ENCODE assay signal across 8 cellular contexts in the genomic region with DNA sequence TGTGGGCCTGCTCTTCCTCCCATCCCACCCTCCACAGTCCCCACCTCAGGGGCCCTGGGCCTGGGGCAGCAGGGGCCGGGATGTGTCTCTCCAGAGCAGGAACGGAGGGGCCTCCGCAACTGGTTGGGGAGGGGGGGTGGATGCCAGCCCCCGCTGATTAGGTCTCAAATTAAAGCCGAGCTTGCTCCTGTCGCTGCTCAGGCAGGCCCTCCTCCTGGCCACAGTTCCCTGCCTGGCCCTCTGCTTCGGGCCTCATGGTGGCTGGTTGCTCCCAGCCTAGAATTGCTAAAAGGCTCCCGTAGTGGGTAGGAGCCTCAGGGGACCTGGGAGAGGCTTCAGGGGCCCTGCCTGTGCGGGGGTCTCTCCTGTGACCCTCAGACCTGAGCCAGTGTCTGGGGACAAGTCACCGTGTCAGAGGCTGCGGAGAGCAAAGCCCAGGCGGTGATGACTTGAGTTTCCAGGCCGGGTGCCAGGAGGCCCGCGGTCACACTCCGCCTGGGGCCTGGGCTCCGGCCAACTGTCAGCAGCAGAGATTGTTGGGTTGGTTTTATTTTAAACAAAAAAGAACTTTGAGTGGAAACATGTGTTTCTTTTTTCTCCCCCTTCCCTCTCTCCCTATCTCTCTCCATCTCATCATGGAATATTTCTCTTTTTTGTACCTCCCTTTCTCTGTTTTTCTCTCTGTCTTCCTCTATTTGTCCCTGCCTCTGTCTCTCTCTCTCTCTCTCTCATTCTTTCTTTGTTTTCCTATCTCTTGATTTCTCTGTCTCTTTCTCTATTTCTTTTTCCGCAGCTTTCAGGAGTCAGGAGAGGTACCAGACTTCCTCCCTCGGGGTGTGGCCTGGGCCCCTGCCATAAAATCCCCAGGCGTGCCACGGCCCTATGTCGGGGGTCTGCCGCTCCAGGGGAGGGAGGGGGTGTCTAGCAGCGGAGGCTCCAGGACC. TPM values are rescaled to one million over a fixed set of nuclear protein-coding genes. Genes with fewer than 3 reads are reported as not detected.
DNase-seq lines count a peak whose midpoint lies in the region; ATAC-seq and TF ChIP-seq lines count a peak whose summit lies in the region.

No MANE protein-coding gene starts in this region.

- DNase-seq in Panc1 (ENCODE audit: low read depth, low spot score) = no peak
- DNase-seq in epithelial cell of prostate (ENCODE audit: low read depth, low spot score) = no peak
- DNase-seq in NK-92 treated with Interleukin-12 subunit alpha and Interleukin-12 subunit beta, amount 100 ng/mL, for 24 hours (lab: John Stamatoyannopoulos, UW) = no peak

- H3K27ac ChIP-seq in C4-2B = peak overlapping the region; percentile 96
- H3K27ac ChIP-seq in Panc1 (ENCODE audit: low read length) = peak overlapping the region; percentile 99
- peak overlapping the region; percentile 98 for H3K27ac ChIP-seq in epithelial cell of prostate
- peak overlapping the region; percentile 40 for H3K27ac ChIP-seq in muscle layer of duodenum (ENCODE audit: low read length)

- H3K4me3 ChIP-seq in Panc1 (ENCODE audit: low read depth in 2 of 2, low read length in 2 of 2) = no peak overlapping the region; a peak in 1 of 4 replicates
- H3K4me3 ChIP-seq in muscle layer of duodenum (ENCODE audit: low read depth in 1 of 2, low read length in 2 of 2) = peak overlapping the region in 1 of 2 donors; percentile 24

- no TSS peak for BruUV-seq in Panc1 (replicated peaks; lab: Mats Ljungman, UMichigan)

- H3K27me3 ChIP-seq in Panc1 (ENCODE audit: control insufficient read depth, insufficient read depth, low read length) = no peaks in the 10 kb centered on the region
- no peaks in the 10 kb centered on the region for H3K27me3 ChIP-seq in muscle layer of duodenum (ENCODE audit: low read depth, low read length)

- in situ Hi-C loops in Panc1 (cut with HindIII; ENCODE audit: low pct_unique_long_range_greater_than_20kb, low sequenced_read_pairs) = no loop called here

- intact Hi-C loops in Panc1 (cut with micrococcal nuclease; ENCODE audit: unreplicated experiment) = no loop called here

- ATAC-seq in Panc1 (peak; percentile 66), GM18861 (IDR thresholded peaks at IDR 0.05; ENCODE audit: unreplicated experiment) (no peak), GM18868 (IDR thresholded peaks at IDR 0.05; ENCODE audit: unreplicated experiment) (no peak), HG02759 (IDR thresholded peaks at IDR 0.05; ENCODE audit: unreplicated experiment) (no peak)

- POLR2A ChIA-PET in Panc1 (lab: Charles Lee) = interaction anchor here (0.6 to 1.0 kb wide), 3 partner anchors 15 to 453 kb away, joined by 3 to 7 read pairs (median 7); no protein-coding TSS in a partner anchor

- H3K36me3 ChIP-seq in Panc1 (ENCODE audit: control insufficient read depth, insufficient read depth, low read length) (no peaks in the 10 kb centered on the region), muscle layer of duodenum (ENCODE audit: control insufficient read depth in 1 of 2, insufficient read depth in 2 of 2, low read length in 2 of 2) (no peaks in the 10 kb centered on the region)

- H3K9me3 ChIP-seq in Panc1 (ENCODE audit: control insufficient read depth, insufficient read depth, low read depth, low read length) (no peaks in the 10 kb centered on the region), muscle layer of duodenum (ENCODE audit: control insufficient read depth in 1 of 2, low read length in 2 of 2) (no peaks in the 10 kb centered on the region)

- no peak for TF ChIP-seq CTCF in C4-2B (conservative IDR thresholded peaks at IDR 0.05)
- TF ChIP-seq CTCF in Panc1 (IDR thresholded peaks at IDR 0.05) = no peak

- CTCF ChIA-PET in Panc1 (lab: Charles Lee) = no interaction called here

- H3K4me1 ChIP-seq in Panc1 (ENCODE audit: control insufficient read depth, insufficient read depth, low read length) = peaks cover 99% of the 10 kb centered on the region
- H3K4me1 ChIP-seq in muscle layer of duodenum (ENCODE audit: control insufficient read depth in 1 of 2, insufficient read depth in 2 of 2, low read length in 2 of 2) = peaks cover 23 to 51% of the 10 kb centered on the region in 2 donors

RNA-seq across cellular contexts. Expression of a gene that starts 20.0 kb away (rescaled TPM):
- total RNA-seq in Panc1 (2021; ENCODE audit: unreplicated experiment) = 263 TPM
- 254 TPM for polyA plus RNA-seq in Panc1 (2012; ENCODE audit: insufficient read length)

RNA-seq across cellular contexts. Expression of a gene that starts 36.6 kb away (rescaled TPM):
- total RNA-seq in Panc1 (2021; ENCODE audit: unreplicated experiment) = 21.6 TPM
- polyA plus RNA-seq in Panc1 (2012; ENCODE audit: insufficient read length) = 29.2 TPM

Comparison
In these comparisons a context has a peak if more than half of its experiments do, and no peak if none do; other contexts are left out.
1. H3K27ac ChIP-seq: peak in every context shown above with its lines; median percentile 99 in Panc1; 98 in epithelial cell of prostate; 96 in C4-2B; 40 in muscle layer of duodenum.